Comparison of ENCODE assay signal across 25 cellular contexts in the genomic region with DNA sequence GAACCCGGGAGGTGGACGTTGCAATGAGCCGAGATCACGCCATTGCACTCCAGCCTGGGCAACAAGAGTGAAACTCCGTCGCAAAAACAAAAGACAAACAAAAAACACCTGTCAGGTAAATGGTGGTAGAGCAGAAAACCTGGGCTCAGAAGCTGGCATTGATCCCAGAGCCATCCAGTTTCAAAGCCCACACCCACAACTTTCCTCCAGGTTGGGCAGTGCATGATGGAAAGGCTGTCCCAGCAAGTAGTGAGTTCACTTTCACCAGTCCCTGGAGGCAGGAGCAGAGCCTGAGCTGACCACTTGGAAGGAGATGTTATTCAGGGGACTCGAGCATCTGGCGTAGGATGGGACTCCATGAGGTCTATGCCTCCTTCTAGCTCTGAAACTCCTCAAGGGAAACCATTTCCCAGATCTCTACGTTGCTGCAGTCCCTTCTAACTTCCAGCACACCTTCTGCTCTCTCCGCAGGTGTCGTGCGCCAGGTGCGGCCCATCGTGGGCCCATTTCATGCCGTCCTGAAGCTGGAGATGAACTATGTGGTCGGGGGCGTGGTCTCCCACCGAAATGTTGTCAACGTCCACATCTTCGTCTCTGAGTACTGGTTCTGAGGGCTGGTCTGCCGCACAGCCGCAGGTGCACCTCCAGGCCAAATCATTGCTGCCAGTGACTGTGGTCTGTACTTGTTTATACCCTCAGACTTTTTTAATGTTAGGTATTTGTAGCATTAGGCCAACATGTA.
DNase-seq lines count a peak whose midpoint lies in the region; ATAC-seq and TF ChIP-seq lines count a peak whose summit lies in the region.
"Had no signal": no experiment of that assay in that cellular context is flagged by ENCODE, and none has a peak within 500 bp of the region (broad histone marks: within the 10 kb centered on the region; RNA-seq: fewer than 3 reads in every experiment).

No MANE protein-coding gene starts in this region.

- no peak overlapping the region for H3K14ac ChIP-seq in mesenchymal stem cell (ENCODE audit: low read length in 2 of 2)

- BruUV-seq in PC-9 (replicated peaks; lab: Mats Ljungman, UMichigan), result no TSS peak

- H3K79me1 ChIP-seq in mesenchymal stem cell (replicated peaks; ENCODE audit: low read length, poor library complexity, severe bottlenecking), result no peaks in the 10 kb centered on the region

- H2AFZ ChIP-seq in PC-9 (no peak overlapping the region), mesenchymal stem cell (ENCODE audit: low read depth, low read length) (no peak overlapping the region)
- H2AFZ ChIP-seq: neural progenitor cell had no signal

- H2AK5ac ChIP-seq in mesenchymal stem cell (ENCODE audit: low read length, severe bottlenecking), result no peak overlapping the region

- no peak overlapping the region for H2BK15ac ChIP-seq in mesenchymal stem cell (ENCODE audit: low read depth, poor library complexity, severe bottlenecking)

- no peak overlapping the region for H3K4ac ChIP-seq in mesenchymal stem cell (ENCODE audit: low read depth in 1 of 2, low read length in 2 of 2)

- peak; percentile 34 for DNase-seq in COR-L47 (lab: John Stamatoyannopoulos, UW)
- peak; percentile 67 for DNase-seq in NCI-H1105 (lab: John Stamatoyannopoulos, UW)
- peak; percentile 27 to 41 for DNase-seq in PC-9
- no peak for DNase-seq in mesenchymal stem cell
- DNase-seq in mesenteric fat pad (ENCODE audit: low spot score), result no peak
- no peak for DNase-seq in stimulated activated CD4-positive, alpha-beta T cell treated with anti-CD3 and anti-CD28 coated beads, Interleukin-12 subunit alpha, Interleukin-12 subunit beta, amount 100 ng/mL, for 4 hours
- no peak for DNase-seq in natural killer cell treated with Interleukin-12 subunit alpha and Interleukin-12 subunit beta and Interleukin-15 and Interleukin-18, amount 100 ng/mL, for 72 hours (ENCODE audit: low spot score)
- DNase-seq in effector memory CD4-positive, alpha-beta T cell, result no peak
- DNase-seq: activated CD4-positive, alpha-beta T cell treated with anti-CD3 and anti-CD28 coated beads for 36 hours; activated CD8-positive, alpha-beta T cell treated with anti-CD3 and anti-CD28 coated beads, Interleukin-2, amount 10 ng/mL, durations not matched to agents 7 days and 5 days; activated naive CD8-positive, alpha-beta T cell treated with anti-CD3 and anti-CD28 coated beads for 36 hours; CD4-positive, alpha-beta T cell; endodermal cell; foreskin fibroblast; HCEC 1CT; heart right ventricle; NCI-H1417 treated with DMSO at 0.1 percent for 48 hours; OCI-M1 had no signal

- H3K9me2 ChIP-seq in PC-9 (ENCODE audit: insufficient read depth), result no peaks in the 10 kb centered on the region

- no peak overlapping the region for H3K4me3 ChIP-seq in PC-9
- H3K4me3 ChIP-seq in mesenchymal stem cell (ENCODE audit: insufficient read depth in 1 of 2, low read depth in 1 of 2, low read length in 2 of 2), result peak overlapping the region in 1 of 2 experiments; percentile 27
- no peak overlapping the region for H3K4me3 ChIP-seq in effector memory CD4-positive, alpha-beta T cell (ENCODE audit: insufficient read depth, low read depth, low read length, poor library complexity, severe bottlenecking)
- H3K4me3 ChIP-seq: ascending aorta, heart right ventricle, K562, neural progenitor cell, thoracic aorta had no signal

- intact Hi-C loops in PC-9 (cut with micrococcal nuclease; ENCODE audit: unreplicated experiment), result no loop called here

- H3K36me3 Mint-ChIP-seq in natural killer cell treated with Interleukin-12 subunit alpha and Interleukin-12 subunit beta and Interleukin-15 and Interleukin-18, amount 100 ng/mL, for 72 hours, result no peaks in the 10 kb centered on the region
- H3K36me3 Mint-ChIP-seq: activated naive CD8-positive, alpha-beta T cell treated with anti-CD3 and anti-CD28 coated beads for 36 hours had no signal

- H3K9ac ChIP-seq in mesenchymal stem cell (ENCODE audit: low read length), result peak overlapping the region; percentile 53
- H3K9ac ChIP-seq: neural progenitor cell had no signal

- H3F3A ChIP-seq in PC-9 (ENCODE audit: insufficient read depth, low read depth), result peaks cover 44% of the 10 kb centered on the region

- ATAC-seq in natural killer cell treated with Interleukin-12 subunit alpha and Interleukin-12 subunit beta and Interleukin-15 and Interleukin-18, amount 100 ng/mL, for 72 hours, result no peak
- ATAC-seq: activated CD4-positive, alpha-beta T cell treated with anti-CD3 and anti-CD28 coated beads for 36 hours; activated CD8-positive, alpha-beta T cell treated with anti-CD3 and anti-CD28 coated beads, Interleukin-2, amount 10 ng/mL, durations not matched to agents 7 days and 5 days; esophagus mucosa; K562 had no signal

- no peaks in the 10 kb centered on the region for H3K27me3 ChIP-seq in PC-9 (ENCODE audit: insufficient read depth, low read depth)
- H3K27me3 ChIP-seq in mesenchymal stem cell (ENCODE audit: control insufficient read depth in 1 of 2, insufficient read depth in 1 of 2, low read length in 2 of 2), result no peaks in the 10 kb centered on the region
- no peaks in the 10 kb centered on the region for H3K27me3 ChIP-seq in effector memory CD4-positive, alpha-beta T cell (replicated peaks; ENCODE audit: control insufficient read depth, insufficient read depth, low read length, poor library complexity, severe bottlenecking)
- H3K27me3 ChIP-seq: ascending aorta, neural progenitor cell had no signal

- H3K27ac ChIP-seq in PC-9 (no peak overlapping the region), mesenchymal stem cell (ENCODE audit: low read length, poor library complexity, severe bottlenecking) (no peak overlapping the region)
- no peak overlapping the region for H3K27ac ChIP-seq in effector memory CD4-positive, alpha-beta T cell (ENCODE audit: insufficient read depth, low read length, poor library complexity, severe bottlenecking)
- H3K27ac ChIP-seq: ascending aorta, neural progenitor cell, thoracic aorta had no signal

- CTCF ChIA-PET in PC-9 (lab: Charles Lee), result interaction anchor here (0.7 kb wide), 1 partner anchor 464 kb away, joined by 3 read pairs; no protein-coding TSS in a partner anchor

- H3K4me1 ChIP-seq in PC-9 (replicated peaks; ENCODE audit: insufficient read depth) (peaks cover 39% of the 10 kb centered on the region), mesenchymal stem cell (ENCODE audit: control insufficient read depth, insufficient read depth, low read depth, low read length) (peaks cover 11% of the 10 kb centered on the region)
- H3K4me1 ChIP-seq in effector memory CD4-positive, alpha-beta T cell (ENCODE audit: control insufficient read depth, insufficient read depth, low read length, poor library complexity, severe bottlenecking), result no peaks in the 10 kb centered on the region
- H3K4me1 ChIP-seq: ascending aorta, neural progenitor cell had no signal

- POLR2A ChIA-PET in PC-9 (lab: Charles Lee; ENCODE audit: unreplicated experiment), result no interaction called here

- H2BK5ac ChIP-seq in mesenchymal stem cell (ENCODE audit: low read depth, low read length, poor library complexity, severe bottlenecking), result no peak overlapping the region

- no peak overlapping the region for H3K27ac Mint-ChIP-seq in natural killer cell treated with Interleukin-12 subunit alpha and Interleukin-12 subunit beta and Interleukin-15 and Interleukin-18, amount 100 ng/mL, for 72 hours
- H3K27ac Mint-ChIP-seq: activated CD4-positive, alpha-beta T cell treated with anti-CD3 and anti-CD28 coated beads for 36 hours; activated CD8-positive, alpha-beta T cell treated with anti-CD3 and anti-CD28 coated beads, Interleukin-2, amount 10 ng/mL, durations not matched to agents 7 days and 5 days; activated naive CD8-positive, alpha-beta T cell treated with anti-CD3 and anti-CD28 coated beads for 36 hours; activated T-helper 2 cell treated with anti-CD3 and anti-CD28 coated beads, Interferon-gamma antibody, Interleukin-2, Interleukin-4, amounts not matched to agents 10 μg/mL and 5 μg/mL and 100 μg/mL, durations not matched to agents 14 hours and 24 hours and 36 hours; CD4-positive, alpha-beta T cell; endodermal cell; neural progenitor cell; stimulated activated naive CD8-positive, alpha-beta T cell treated with anti-CD3 and anti-CD28 coated beads, Interleukin-15, Interleukin-2, amounts not matched to agents 100 ng/mL and 50 ng/mL, for 24 hours had no signal

- no peaks in the 10 kb centered on the region for H3K4me1 Mint-ChIP-seq in natural killer cell treated with Interleukin-12 subunit alpha and Interleukin-12 subunit beta and Interleukin-15 and Interleukin-18, amount 100 ng/mL, for 72 hours (ENCODE audit: low read depth in 2 of 2)
- H3K4me1 Mint-ChIP-seq: activated CD4-positive, alpha-beta T cell treated with anti-CD3 and anti-CD28 coated beads for 36 hours had no signal

- no peak overlapping the region for H3K4me2 ChIP-seq in PC-9
- H3K4me2 ChIP-seq in mesenchymal stem cell (ENCODE audit: low read length, poor library complexity, severe bottlenecking), result no peak overlapping the region
- H3K4me2 ChIP-seq: neural progenitor cell had no signal

- no peaks in the 10 kb centered on the region for H3K27me3 Mint-ChIP-seq in natural killer cell treated with Interleukin-12 subunit alpha and Interleukin-12 subunit beta and Interleukin-15 and Interleukin-18, amount 100 ng/mL, for 72 hours
- H3K27me3 Mint-ChIP-seq: stimulated activated naive CD8-positive, alpha-beta T cell treated with anti-CD3 and anti-CD28 coated beads, Interleukin-15, Interleukin-2, amounts not matched to agents 100 ng/mL and 50 ng/mL, for 24 hours had no signal

- WGBS in mesenchymal stem cell, result 96% methylated on average over 22 of the region's 22 CpGs

- H2BK12ac ChIP-seq in mesenchymal stem cell (ENCODE audit: low read length in 2 of 2), result no peak overlapping the region

- H4K91ac ChIP-seq in mesenchymal stem cell (ENCODE audit: low read length), result no peak overlapping the region

- no peak overlapping the region for H2BK120ac ChIP-seq in mesenchymal stem cell (ENCODE audit: low read depth, low read length)

- H4K8ac ChIP-seq in mesenchymal stem cell (ENCODE audit: low read length), result no peak overlapping the region

- TF ChIP-seq CTCF in PC-9 (conservative IDR thresholded peaks at IDR 0.05), result no peak

- H3K9me3 ChIP-seq in PC-9 (ENCODE audit: insufficient read depth, low read depth) (no peaks in the 10 kb centered on the region), mesenchymal stem cell (ENCODE audit: control insufficient read depth, low read length) (no peaks in the 10 kb centered on the region)
- H3K9me3 ChIP-seq in effector memory CD4-positive, alpha-beta T cell (ENCODE audit: control insufficient read depth, low read length), result no peaks in the 10 kb centered on the region
- H3K9me3 ChIP-seq: ascending aorta, heart right ventricle, thoracic aorta had no signal

- H3K79me2 ChIP-seq in PC-9 (ENCODE audit: low read depth), result no peaks in the 10 kb centered on the region; the same call in 1 of the 2 replicates

- H3K36me3 ChIP-seq in PC-9 (ENCODE audit: low read depth) (0 out of 2 replicates have a peak, but pooled peaks cover 7% of the 10 kb centered on the region), mesenchymal stem cell (ENCODE audit: control insufficient read depth in 1 of 2, insufficient read depth in 2 of 2, low read depth in 1 of 2, low read length in 2 of 2) (peaks cover 37 to 61% of the 10 kb centered on the region in 2 experiments)
- no peaks in the 10 kb centered on the region for H3K36me3 ChIP-seq in effector memory CD4-positive, alpha-beta T cell (ENCODE audit: control insufficient read depth, insufficient read depth, low read length)
- H3K36me3 ChIP-seq: neural progenitor cell had no signal

- no peaks in the 10 kb centered on the region for H3K9me3 Mint-ChIP-seq in natural killer cell treated with Interleukin-12 subunit alpha and Interleukin-12 subunit beta and Interleukin-15 and Interleukin-18, amount 100 ng/mL, for 72 hours
- H3K9me3 Mint-ChIP-seq: activated naive CD8-positive, alpha-beta T cell treated with anti-CD3 and anti-CD28 coated beads for 36 hours; activated T-helper 2 cell treated with anti-CD3 and anti-CD28 coated beads, Interferon-gamma antibody, Interleukin-2, Interleukin-4, amounts not matched to agents 10 μg/mL and 5 μg/mL and 100 μg/mL, durations not matched to agents 14 hours and 24 hours and 36 hours; CD4-positive, alpha-beta T cell; stimulated activated naive CD8-positive, alpha-beta T cell treated with anti-CD3 and anti-CD28 coated beads, Interleukin-15, Interleukin-2, amounts not matched to agents 100 ng/mL and 50 ng/mL, for 24 hours had no signal

- H3K4me3 Mint-ChIP-seq in natural killer cell treated with Interleukin-12 subunit alpha and Interleukin-12 subunit beta and Interleukin-15 and Interleukin-18, amount 100 ng/mL, for 72 hours, result no peak overlapping the region
- H3K4me3 Mint-ChIP-seq: activated CD4-positive, alpha-beta T cell treated with anti-CD3 and anti-CD28 coated beads for 36 hours; activated CD8-positive, alpha-beta T cell treated with anti-CD3 and anti-CD28 coated beads, Interleukin-2, amount 10 ng/mL, durations not matched to agents 7 days and 5 days; activated naive CD8-positive, alpha-beta T cell treated with anti-CD3 and anti-CD28 coated beads for 36 hours; CD4-positive, alpha-beta T cell; endodermal cell; neural progenitor cell; stimulated activated naive CD8-positive, alpha-beta T cell treated with anti-CD3 and anti-CD28 coated beads, Interleukin-15, Interleukin-2, amounts not matched to agents 100 ng/mL and 50 ng/mL, for 24 hours had no signal

- H3K23ac ChIP-seq in mesenchymal stem cell (ENCODE audit: low read length in 2 of 2), result no peak overlapping the region

- H3K18ac ChIP-seq in mesenchymal stem cell (ENCODE audit: low read depth in 1 of 2, low read length in 2 of 2), result no peak overlapping the region

- H4K20me1 ChIP-seq in PC-9 (ENCODE audit: insufficient read depth), result no peaks in the 10 kb centered on the region

Comparison
In these comparisons a context has a peak if more than half of its experiments do, and no peak if none do; other contexts are left out.
1. DNase-seq: peak in COR-L47 (single experiment), NCI-H1105 (single experiment) and PC-9 (2 of 2); none in mesenchymal stem cell (single experiment), mesenteric fat pad (single experiment), stimulated activated CD4-positive, alpha-beta T cell treated with anti-CD3 and anti-CD28 coated beads, Interleukin-12 subunit alpha, Interleukin-12 subunit beta, amount 100 ng/mL, for 4 hours (single experiment), natural killer cell treated with Interleukin-12 subunit alpha and Interleukin-12 subunit beta and Interleukin-15 and Interleukin-18, amount 100 ng/mL, for 72 hours (single experiment) and effector memory CD4-positive, alpha-beta T cell (0 of 3).